In genomic region chr2:159615187-159615935, GRCh38 we compare ENCODE assay signal across 8 cellular contexts. TPM values are rescaled to one million over a fixed set of nuclear protein-coding genes. Genes with fewer than 3 reads are reported as not detected.
DNase-seq lines count a peak whose midpoint lies in the region; ATAC-seq, FAIRE-seq and TF ChIP-seq lines count a peak whose summit lies in the region.

No MANE protein-coding gene starts in this region.

- peak overlapping the region; percentile 70 for H3K27ac ChIP-seq in C4-2B
- H3K27ac ChIP-seq in duodenal mucosa (ENCODE audit: low read depth, low read length), result peak overlapping the region; percentile 98
- H3K27ac ChIP-seq in HepG2 (ENCODE audit: extremely low read length, insufficient read depth, low read length), result peak overlapping the region; percentile 99

- H4K20me1 ChIP-seq in HepG2 (ENCODE audit: insufficient read depth, low read length), result no peaks in the 10 kb centered on the region

- CTCF ChIA-PET in activated CD4-positive, alpha-beta T cell treated with anti-CD3 and anti-CD28 coated beads, Interleukin-2, amount 10 ng/mL, durations not matched to agents 7 days and 5 days (lab: Charles Lee), result interaction anchor here (0.6 kb wide), 1 partner anchor 11 kb away, joined by 3 read pairs; no protein-coding TSS in a partner anchor
- CTCF ChIA-PET in HepG2 (lab: Yijun Ruan, JAX; ENCODE audit: low intra/inter-chr PET ratio, low total read pairs), result no interaction called here

- peaks cover 26% of the 10 kb centered on the region for H3K27me3 Mint-ChIP-seq in activated CD4-positive, alpha-beta T cell treated with anti-CD3 and anti-CD28 coated beads, Interleukin-2, amount 10 ng/mL, durations not matched to agents 7 days and 5 days

- H2AFZ ChIP-seq in HepG2 (ENCODE audit: low read length), result peak overlapping the region; percentile 69

- TF ChIP-seq POLR2A in HepG2 (IDR thresholded peaks at IDR 0.05; ENCODE audit: insufficient read depth in 1 of 2, low read depth in 2 of 2, low read length in 2 of 2), result peak; percentile 79 to 87

- H3K9me3 Mint-ChIP-seq in activated CD4-positive, alpha-beta T cell treated with anti-CD3 and anti-CD28 coated beads, Interleukin-2, amount 10 ng/mL, durations not matched to agents 7 days and 5 days, result no peaks in the 10 kb centered on the region

- peaks cover 14% of the 10 kb centered on the region for H3K4me1 Mint-ChIP-seq in activated CD4-positive, alpha-beta T cell treated with anti-CD3 and anti-CD28 coated beads, Interleukin-2, amount 10 ng/mL, durations not matched to agents 7 days and 5 days

- ATAC-seq in GM19324 (IDR thresholded peaks at IDR 0.05; ENCODE audit: low FRiP score, unreplicated experiment), result peak; percentile 66
- ATAC-seq in HG03439 (IDR thresholded peaks at IDR 0.05; ENCODE audit: unreplicated experiment), result peak; percentile 75
- ATAC-seq in HepG2, result peak; percentile 94

- TF ChIP-seq CTCF in C4-2B (conservative IDR thresholded peaks at IDR 0.05), result no peak
- no peak for TF ChIP-seq CTCF in HepG2 (CRISPR knock-in tag; IDR thresholded peaks at IDR 0.05)

- TF ChIP-seq EP300 in HepG2 (IDR thresholded peaks at IDR 0.05; ENCODE audit: low read depth in 2 of 2, low read length in 2 of 2) (peak in 1 of 2 experiments; percentile 59; a peak in 1 of 4 replicates), HepG2 (CRISPR knock-in tag; IDR thresholded peaks at IDR 0.05; ENCODE audit: borderline replicate concordance) (no peak)

- H3K4me1 ChIP-seq in duodenal mucosa (ENCODE audit: control insufficient read depth in 1 of 2, insufficient read depth in 2 of 2, low read length in 2 of 2), result peaks cover 0 to 20% of the 10 kb centered on the region in 2 donors
- H3K4me1 ChIP-seq in HepG2 (ENCODE audit: insufficient read depth, low read length), result peaks cover 46% of the 10 kb centered on the region

- H3K36me3 Mint-ChIP-seq in activated CD4-positive, alpha-beta T cell treated with anti-CD3 and anti-CD28 coated beads, Interleukin-2, amount 10 ng/mL, durations not matched to agents 7 days and 5 days (ENCODE audit: low read depth), result peaks cover 3% of the 10 kb centered on the region

- H3K79me2 ChIP-seq in HepG2 (ENCODE audit: insufficient read depth, low read length), result peaks cover 37% of the 10 kb centered on the region

- WGBS in HepG2 (ENCODE audit: low lambda C conversion rate), result under 1% methylated on average over 43 of the region's 45 CpGs

- H3K27me3 ChIP-seq in duodenal mucosa (ENCODE audit: control insufficient read depth in 1 of 2, insufficient read depth in 2 of 2, low read length in 2 of 2), result no peaks in the 10 kb centered on the region
- H3K27me3 ChIP-seq in HepG2 (ENCODE audit: control insufficient read depth in 1 of 2, insufficient read depth in 2 of 2, low read length in 2 of 2), result no peaks in the 10 kb centered on the region; a peak in 1 of 5 replicates

- peak overlapping the region; percentile 50 for H3K27ac Mint-ChIP-seq in activated CD4-positive, alpha-beta T cell treated with anti-CD3 and anti-CD28 coated beads, Interleukin-2, amount 10 ng/mL, durations not matched to agents 7 days and 5 days

- H3K36me3 ChIP-seq in duodenal mucosa (ENCODE audit: control insufficient read depth in 1 of 2, insufficient read depth in 2 of 2, low read length in 2 of 2) (no peaks in the 10 kb centered on the region), HepG2 (replicated peaks in 1 of 2; ENCODE audit: control insufficient read depth in 1 of 2, insufficient read depth in 2 of 2, low read length in 2 of 2) (no peaks in the 10 kb centered on the region)

- intact Hi-C loops in HepG2 (cut with micrococcal nuclease; ENCODE audit: unreplicated experiment), result loop anchor here (1.0 to 10.0 kb wide), 2 partner anchors 179 to 328 kb away; partner anchors contain the start of gene CD302

- POLR2A ChIA-PET in activated CD4-positive, alpha-beta T cell treated with anti-CD3 and anti-CD28 coated beads, Interleukin-2, amount 10 ng/mL, durations not matched to agents 7 days and 5 days (lab: Charles Lee), result interaction anchor here (0.6 kb wide), 1 partner anchor 97 kb away, joined by 3 read pairs; the partner anchor contains the start of gene MARCHF7
- POLR2A ChIA-PET in HepG2 (lab: Yijun Ruan, JAX), result interaction anchor here (0.5 to 5.1 kb wide), 33 partner anchors 10 to 1785 kb away, joined by 3 to 66 read pairs (median 4); partner anchors contain the start of genes MARCHF7 and WDSUB1

- no peak for TF ChIP-seq RAD21 in HepG2 (CRISPR knock-in tag; IDR thresholded peaks at IDR 0.05)

- FAIRE-seq in HepG2 (lab: Jason Lieb, UNC), result no peak

- no peaks in the 10 kb centered on the region for H3K9me3 ChIP-seq in duodenal mucosa (ENCODE audit: control insufficient read depth in 1 of 2, low read length in 2 of 2)
- H3K9me3 ChIP-seq in HepG2 (ENCODE audit: low read length), result no peaks in the 10 kb centered on the region

- H3K4me3 ChIP-seq in duodenal mucosa (ENCODE audit: low read depth in 1 of 2, low read length in 2 of 2) (peak overlapping the region; percentile 74 to 85), HepG2 (replicated peaks in 1 of 3; ENCODE audit: insufficient read depth in 1 of 3, low read depth in 2 of 3, low read length in 3 of 3) (peak overlapping the region; percentile 76 to 100 (median 90))

- peak overlapping the region; percentile 77 for H3K4me3 Mint-ChIP-seq in activated CD4-positive, alpha-beta T cell treated with anti-CD3 and anti-CD28 coated beads, Interleukin-2, amount 10 ng/mL, durations not matched to agents 7 days and 5 days

- H3K4me2 ChIP-seq in HepG2 (ENCODE audit: low read depth, low read length), result peak overlapping the region; percentile 89

- in situ Hi-C loops in HepG2 (cut with HindIII; ENCODE audit: extremely low pct_ligation_motif_present, low pct_unique_long_range_greater_than_20kb), result no loop called here

- H3K9ac ChIP-seq in duodenal mucosa (ENCODE audit: low read depth in 1 of 2, low read length in 2 of 2) (peak overlapping the region; percentile 86 to 90), HepG2 (ENCODE audit: insufficient read depth, low read depth, low read length) (peak overlapping the region; percentile 95)

- no TSS peak for BruUV-seq in HepG2 (replicated peaks; lab: Mats Ljungman, UMichigan)

- peak; percentile 89 to 90 for DNase-seq in NCI-H524 (lab: John Stamatoyannopoulos, UW)
- DNase-seq in activated CD4-positive, alpha-beta T cell treated with anti-CD3 and anti-CD28 coated beads, Interleukin-2, amount 10 ng/mL, durations not matched to agents 7 days and 5 days, result peak; percentile 26
- peak; percentile 90 for DNase-seq in HepG2 (ENCODE audit: low spot score)
- peak; percentile 43 for DNase-seq in stimulated activated CD4-positive, alpha-beta T cell treated with anti-CD3 and anti-CD28 coated beads, Interleukin-4, amount 100 ng/mL, for 1 hour

TF ChIP-seq in HepG2, 621 proteins besides CTCF, POLR2A, EP300 and RAD21 (continues in another document):
- TF ChIP-seq KDM3A (CRISPR knock-in tag; IDR thresholded peaks at IDR 0.05; ENCODE audit: low read depth) (peak; percentile 61), ZNF235 (CRISPR knock-in tag; IDR thresholded peaks at IDR 0.05; ENCODE audit: borderline replicate concordance) (peak; percentile 23; the same call in 1 of the 2 replicates), ZNF331 (CRISPR knock-in tag; IDR thresholded peaks at IDR 0.05) (peak; percentile 86), REPIN1 (CRISPR knock-in tag; IDR thresholded peaks at IDR 0.05; ENCODE audit: borderline replicate concordance, low read depth) (peak; percentile 89), MED1 (CRISPR knock-in tag; IDR thresholded peaks at IDR 0.05) (peak; percentile 51), ZBTB20 (CRISPR knock-in tag; IDR thresholded peaks at IDR 0.05; ENCODE audit: borderline replicate concordance, low read depth) (peak; percentile 17; the same call in 1 of the 2 replicates), HMG20A (CRISPR knock-in tag; IDR thresholded peaks at IDR 0.05; ENCODE audit: borderline replicate concordance) (peak; percentile 42; the same call in 1 of the 2 replicates)
- TF ChIP-seq, protein P1, sequence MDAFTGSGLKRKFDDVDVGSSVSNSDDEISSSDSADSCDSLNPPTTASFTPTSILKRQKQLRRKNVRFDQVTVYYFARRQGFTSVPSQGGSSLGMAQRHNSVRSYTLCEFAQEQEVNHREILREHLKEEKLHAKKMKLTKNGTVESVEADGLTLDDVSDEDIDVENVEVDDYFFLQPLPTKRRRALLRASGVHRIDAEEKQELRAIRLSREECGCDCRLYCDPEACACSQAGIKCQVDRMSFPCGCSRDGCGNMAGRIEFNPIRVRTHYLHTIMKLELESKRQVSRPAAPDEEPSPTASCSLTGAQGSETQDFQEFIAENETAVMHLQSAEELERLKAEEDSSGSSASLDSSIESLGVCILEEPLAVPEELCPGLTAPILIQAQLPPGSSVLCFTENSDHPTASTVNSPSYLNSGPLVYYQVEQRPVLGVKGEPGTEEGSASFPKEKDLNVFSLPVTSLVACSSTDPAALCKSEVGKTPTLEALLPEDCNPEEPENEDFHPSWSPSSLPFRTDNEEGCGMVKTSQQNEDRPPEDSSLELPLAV (CRISPR knock-in tag; conservative IDR thresholded peaks at IDR 0.05; ENCODE audit: low read depth), result no peak

RNA-seq across cellular contexts. Expression of gene BAZ2B, which starts 1.0 kb away (rescaled TPM):
- total RNA-seq in activated CD4-positive, alpha-beta T cell treated with anti-CD3 and anti-CD28 coated beads, Interleukin-2, amount 10 ng/mL, durations not matched to agents 7 days and 5 days, result 10 to 100 TPM; 11.3 to 13.0 TPM
- 15.1 and 18.2 TPM in 2 replicates for total RNA-seq in HepG2 (2016; rRNA removed; fragmentation: Illumina TruSeq; extraction: Trizol)
- 2.2 and 3.3 TPM in 2 replicates for total RNA-seq in HepG2 (2016; cell fraction: cytosol; rRNA removed; fragmentation: Illumina TruSeq; extraction: Trizol; ENCODE audit: low read depth)
- 12.4 and 14.2 TPM in 2 replicates for total RNA-seq in HepG2 (2016; cell fraction: insoluble cytoplasmic fraction; rRNA removed; fragmentation: Illumina TruSeq; extraction: Trizol)
- total RNA-seq in HepG2 (2016; cell fraction: membrane; rRNA removed; fragmentation: Illumina TruSeq; extraction: Trizol), result 3.9 and 5.1 TPM in 2 replicates
- total RNA-seq in HepG2 (2016; cell fraction: nucleus; rRNA removed; fragmentation: Illumina TruSeq; extraction: Trizol), result 33.1 and 38.7 TPM in 2 replicates
- polyA plus RNA-seq in HepG2 (2011; rRNA removed), result 14.0 and 15.2 TPM in 2 replicates
- polyA plus RNA-seq in HepG2 (2011; cell fraction: cytosol; rRNA removed), result 6.3 and 12.7 TPM in 2 replicates
- polyA plus RNA-seq in HepG2 (2011; cell fraction: nucleus; rRNA removed), result 20.8 and 25.8 TPM in 2 replicates
- 17.8 and 20.4 TPM in 2 replicates for polyA plus RNA-seq in HepG2 (2012)
- 0.34 and 0.37 TPM in 2 replicates for polyA plus RNA-seq in HepG2 (2016; cell fraction: cytosol; fragmentation: Illumina TruSeq; extraction: Trizol; ENCODE audit: low read depth)
- polyA plus RNA-seq in HepG2 (2016; cell fraction: insoluble cytoplasmic fraction; fragmentation: Illumina TruSeq; extraction: Trizol; ENCODE audit: low read depth), result 4.2 and 5.1 TPM in 2 replicates
- 0.52 and 0.54 TPM in 2 replicates for polyA plus RNA-seq in HepG2 (2016; cell fraction: membrane; fragmentation: Illumina TruSeq; extraction: Trizol; ENCODE audit: low read depth)
- 11.7 and 14.3 TPM in 2 replicates for polyA plus RNA-seq in HepG2 (2016; cell fraction: nucleus; fragmentation: Illumina TruSeq; extraction: Trizol; ENCODE audit: insufficient read depth, low read depth)
- 55.1 and 69.5 TPM in 2 replicates for polyA minus RNA-seq in HepG2 (2011; rRNA and poly(A)+ RNA removed; ENCODE audit: low replicate concordance)
- 20.9 and 23.2 TPM in 2 replicates for polyA minus RNA-seq in HepG2 (2011; cell fraction: cytosol; rRNA and poly(A)+ RNA removed)
- 158 and 192 TPM in 2 replicates for polyA minus RNA-seq in HepG2 (2011; cell fraction: nucleus; rRNA and poly(A)+ RNA removed)

Comparison
In these comparisons a context has a peak if more than half of its experiments do, and no peak if none do; other contexts are left out.
1. Peak in every context shown above with its lines: DNase-seq, ATAC-seq, H3K4me3 ChIP-seq and H3K27ac ChIP-seq.
2. DNase-seq: peak in every context shown above with its lines; median percentile 90 in HepG2; 90 in NCI-H524; 43 in stimulated activated CD4-positive, alpha-beta T cell treated with anti-CD3 and anti-CD28 coated beads, Interleukin-4, amount 100 ng/mL, for 1 hour; 26 in activated CD4-positive, alpha-beta T cell treated with anti-CD3 and anti-CD28 coated beads, Interleukin-2, amount 10 ng/mL, durations not matched to agents 7 days and 5 days.